Comparison of ENCODE assay signal across 14 cellular contexts in genomic region chr6:166556336-166556735, GRCh38. TPM values are rescaled to one million over a fixed set of nuclear protein-coding genes. Genes with fewer than 3 reads are reported as not detected.
A peak's percentile ranks its signal among the peaks of the same experiment; 100 is the strongest.
DNase-seq lines count a peak whose midpoint lies in the region; ATAC-seq, FAIRE-seq and TF ChIP-seq lines count a peak whose summit lies in the region.
"Had no signal": no experiment of that assay in that cellular context is flagged by ENCODE, and none has a peak within 500 bp of the region (broad histone marks: within the 10 kb centered on the region; RNA-seq: fewer than 3 reads in every experiment).

No MANE protein-coding gene starts in this region.

- H3K4me1 ChIP-seq in heart right ventricle (peaks cover 10 to 60% (median 50%) of the 10 kb centered on the region in 9 donors), endothelial cell of umbilical vein (ENCODE audit: control insufficient read depth, extremely low read depth, insufficient read depth, low read length) (peaks cover 27% of the 10 kb centered on the region), parathyroid adenoma (peaks cover 27% of the 10 kb centered on the region), urinary bladder (ENCODE audit: insufficient read depth) (peaks cover 4% of the 10 kb centered on the region)
- H3K4me1 ChIP-seq: testis had no signal

- no peak for TF ChIP-seq POLR2A in endothelial cell of umbilical vein (IDR thresholded peaks at IDR 0.05; ENCODE audit: low read depth, low read length)

- peak overlapping the region; percentile 38 for H3K4me2 ChIP-seq in endothelial cell of umbilical vein (ENCODE audit: insufficient read depth, low read length)
- H3K4me2 ChIP-seq in parathyroid adenoma (ENCODE audit: low read length): peak overlapping the region; percentile 43

- H3K9ac ChIP-seq in endothelial cell of umbilical vein (replicated peaks; ENCODE audit: extremely low read depth, insufficient read depth, low read length) (peak overlapping the region; percentile 57), parathyroid adenoma (no peak overlapping the region)

- intact Hi-C loops in heart right ventricle (cut with DNase I): loop anchor here in 6 of 10 donors (2.0 to 5.0 kb wide), 4 partner anchors 56 to 71 kb away; partner anchors contain the start of gene RPS6KA2 (in 5 of the 6)
- intact Hi-C loops in left cardiac atrium (cut with DNase I): loop anchor here (10.0 kb wide), 1 partner anchor 58 kb away; no protein-coding TSS in a partner anchor
- intact Hi-C loops in endothelial cell of umbilical vein (cut with micrococcal nuclease): loop anchor here (1.0 to 2.0 kb wide), 5 partner anchors 32 to 134 kb away; no protein-coding TSS in a partner anchor
- intact Hi-C loops in left colon (cut with DNase I, micrococcal nuclease): no loop called here

- DNase-seq in heart right ventricle: no peak
- no peak for DNase-seq in left cardiac atrium
- DNase-seq in endothelial cell of umbilical vein (ENCODE audit: low read depth, low spot score): no peak
- no peak for DNase-seq in H7
- no peak for DNase-seq in left colon
- DNase-seq: activated naive CD8-positive, alpha-beta T cell treated with anti-CD3 and anti-CD28 coated beads, Interleukin-2, amount 10 ng/mL, durations not matched to agents 7 days and 5 days; effector CD4-positive, alpha-beta T cell; NCI-H2081; OCI-M1; retina had no signal

- peak overlapping the region; percentile 25 to 87 (median 76) for H3K27ac ChIP-seq in heart right ventricle
- H3K27ac ChIP-seq in endothelial cell of umbilical vein (ENCODE audit: insufficient read depth, low read depth, low read length): peak overlapping the region; percentile 92
- H3K27ac ChIP-seq in parathyroid adenoma: peak overlapping the region; percentile 86
- H3K27ac ChIP-seq in urinary bladder (ENCODE audit: low read depth): peak overlapping the region; percentile 61

- dilution Hi-C loops in endothelial cell of umbilical vein (cut with MboI; ENCODE audit: extremely low pct_ligation_motif_present, low sequenced_read_pairs): no loop called here

- H3K4me3 ChIP-seq in heart right ventricle: no peak overlapping the region
- H3K4me3 ChIP-seq in endothelial cell of umbilical vein (replicated peaks in 1 of 3; ENCODE audit: insufficient read depth in 1 of 3, low read depth in 1 of 3, low read length in 3 of 3): no peak overlapping the region
- no peak overlapping the region for H3K4me3 ChIP-seq in parathyroid adenoma (ENCODE audit: low read depth, low read length)
- H3K4me3 ChIP-seq in urinary bladder (ENCODE audit: low read depth, low read length): no peak overlapping the region
- H3K4me3 ChIP-seq in H7 (ENCODE audit: insufficient read depth, low read depth, low read length): no peak overlapping the region
- H3K4me3 ChIP-seq: testis had no signal

- H3K79me2 ChIP-seq in endothelial cell of umbilical vein (ENCODE audit: control insufficient read depth, insufficient read depth, low read length) (peaks cover 10% of the 10 kb centered on the region), parathyroid adenoma (peaks cover 37% of the 10 kb centered on the region)

- H3K9me3 ChIP-seq in heart right ventricle (peaks cover 0 to 19% (median 7%) of the 10 kb centered on the region in 11 donors), endothelial cell of umbilical vein (replicated peaks; ENCODE audit: control insufficient read depth, insufficient read depth, low read length) (no peaks in the 10 kb centered on the region), parathyroid adenoma (ENCODE audit: control insufficient read depth, low read length) (no peaks in the 10 kb centered on the region)
- H3K9me3 ChIP-seq: testis had no signal

- no peaks in the 10 kb centered on the region for H3K27me3 ChIP-seq in heart right ventricle
- H3K27me3 ChIP-seq in endothelial cell of umbilical vein (ENCODE audit: control insufficient read depth in 2 of 2, insufficient read depth in 2 of 2, low read length in 2 of 2): no peaks in the 10 kb centered on the region
- no peaks in the 10 kb centered on the region for H3K27me3 ChIP-seq in parathyroid adenoma (ENCODE audit: control insufficient read depth, insufficient read depth, low read length)
- no peaks in the 10 kb centered on the region for H3K27me3 ChIP-seq in H7 (ENCODE audit: control insufficient read depth, insufficient read depth, low read length)
- H3K27me3 ChIP-seq: testis had no signal

- FAIRE-seq in endothelial cell of umbilical vein (lab: Jason Lieb, UNC): no peak

- H3K9me1 ChIP-seq in endothelial cell of umbilical vein (replicated peaks; ENCODE audit: control insufficient read depth, extremely low read depth, insufficient read depth, low read length): no peaks in the 10 kb centered on the region

- TSS peak; percentile 57 for BruUV-seq in endothelial cell of umbilical vein (replicated peaks; lab: Mats Ljungman, UMichigan)

- ATAC-seq in heart right ventricle (no peak), left cardiac atrium (no peak), left colon (no peak), HG03432 (IDR thresholded peaks at IDR 0.05; ENCODE audit: unreplicated experiment) (no peak)

- CTCF ChIA-PET in endothelial cell of umbilical vein (lab: Charles Lee): interaction anchor here (1.0 to 2.0 kb wide), 10 partner anchors 11 to 219 kb away, joined by 3 to 9 read pairs (median 5); partner anchors contain the start of gene RPS6KA2

- H2AFZ ChIP-seq in endothelial cell of umbilical vein (ENCODE audit: low read depth, low read length): no peak overlapping the region
- H2AFZ ChIP-seq in parathyroid adenoma: no peak overlapping the region

- H3K36me3 ChIP-seq in heart right ventricle: no peaks in the 10 kb centered on the region
- no peaks in the 10 kb centered on the region for H3K36me3 ChIP-seq in endothelial cell of umbilical vein (ENCODE audit: control insufficient read depth in 2 of 2, extremely low read depth in 1 of 2, insufficient read depth in 2 of 2, low read length in 2 of 2)
- H3K36me3 ChIP-seq in parathyroid adenoma (ENCODE audit: control insufficient read depth, insufficient read depth, low read length): no peaks in the 10 kb centered on the region
- no peaks in the 10 kb centered on the region for H3K36me3 ChIP-seq in urinary bladder (ENCODE audit: insufficient read depth)
- no peaks in the 10 kb centered on the region for H3K36me3 ChIP-seq in H7 (replicated peaks; ENCODE audit: control insufficient read depth, insufficient read depth, low read length)

- POLR2A ChIA-PET in endothelial cell of umbilical vein (lab: Charles Lee): interaction anchor here (0.8 to 1.5 kb wide), 3 partner anchors 68 to 84 kb away, joined by 3 to 6 read pairs (median 4); partner anchors contain the start of gene RPS6KA2

- TF ChIP-seq CTCF in heart right ventricle (IDR thresholded peaks at IDR 0.05) (no peak), endothelial cell of umbilical vein (IDR thresholded peaks at IDR 0.05; ENCODE audit: extremely low read depth in 1 of 2, insufficient read depth in 1 of 2, low read depth in 1 of 2, low read length in 2 of 2) (no peak), parathyroid adenoma (IDR thresholded peaks at IDR 0.05) (no peak)

- H4K20me1 ChIP-seq in endothelial cell of umbilical vein (replicated peaks; ENCODE audit: control insufficient read depth, extremely low read depth, insufficient read depth, low read length): no peaks in the 10 kb centered on the region

TF ChIP-seq in endothelial cell of umbilical vein, 7 proteins besides CTCF, POLR2A, EP300 and RAD21:
- TF ChIP-seq MYC (IDR thresholded peaks at IDR 0.05; ENCODE audit: low read depth, low read length) (no peak), FOS (IDR thresholded peaks at IDR 0.05; ENCODE audit: borderline replicate concordance, insufficient read depth, low read length) (no peak), JUN (IDR thresholded peaks at IDR 0.05; ENCODE audit: borderline replicate concordance, insufficient read depth, insufficient read length, low read depth) (no peak), POLR2AphosphoS5 (IDR thresholded peaks at IDR 0.05; ENCODE audit: insufficient read depth, low read depth, low read length) (no peak), GATA2 (IDR thresholded peaks at IDR 0.05; ENCODE audit: insufficient read depth, insufficient read length, low read depth, low read length) (no peak), EZH2 (IDR thresholded peaks at IDR 0.05; ENCODE audit: borderline replicate concordance, low read depth, low read length, severe bottlenecking) (no peak)
- TF ChIP-seq, protein P1, sequence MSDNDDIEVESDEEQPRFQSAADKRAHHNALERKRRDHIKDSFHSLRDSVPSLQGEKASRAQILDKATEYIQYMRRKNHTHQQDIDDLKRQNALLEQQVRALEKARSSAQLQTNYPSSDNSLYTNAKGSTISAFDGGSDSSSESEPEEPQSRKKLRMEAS (IDR thresholded peaks at IDR 0.05; ENCODE audit: insufficient read depth, insufficient read length): no peak
TF ChIP-seq in endothelial cell of umbilical vein: peak in this region for 0.

RNA-seq across cellular contexts. Expression of gene RAMACL, which starts 30.1 kb away (rescaled TPM):
- total RNA-seq in heart right ventricle (1 to 10 TPM in 4 of 10 donors, under 1 TPM in 6; 0.25 to 2.4 (median 0.74) TPM), left cardiac atrium (1 to 10 TPM in 1 of 2 donors, under 1 TPM in 1; 0.71 to 1.6 TPM), endothelial cell of umbilical vein (4.0 and 5.3 TPM in 2 replicates), urinary bladder (6.0 TPM), left colon (1 to 10 TPM in 1 of 2 donors, under 1 TPM in 1; 0.81 to 1.1 TPM)
- polyA plus RNA-seq in heart right ventricle (under 1 TPM; 0.20 to 0.29 TPM), endothelial cell of umbilical vein (0.17 and 0.25 TPM in 2 replicates), urinary bladder (0.37 TPM)
- polyA plus RNA-seq in endothelial cell of umbilical vein (2011; cell fraction: cytosol; rRNA removed): 0.14 and 0.17 TPM in 2 replicates
- 3.7 and 4.7 TPM in 2 replicates for polyA plus RNA-seq in endothelial cell of umbilical vein (2011; cell fraction: nucleus; rRNA removed)
- 0.40 and 0.90 TPM in 2 replicates for polyA plus RNA-seq in endothelial cell of umbilical vein (2012)
- 9.8 and 10.3 TPM in 2 replicates for polyA minus RNA-seq in endothelial cell of umbilical vein
- polyA minus RNA-seq in endothelial cell of umbilical vein (2011; cell fraction: cytosol; rRNA and poly(A)+ RNA removed): 1.8 TPM
- polyA minus RNA-seq in endothelial cell of umbilical vein (2011; cell fraction: nucleus; rRNA and poly(A)+ RNA removed): 22.9 and 26.7 TPM in 2 replicates
- 0.18 TPM in 1 of 2 replicates, not detected in the other for total RNA-seq in H7 (2014; rRNA removed; shearing (Covaris generic))

Comparison
In these comparisons a context has a peak if more than half of its experiments do, and no peak if none do; other contexts are left out.
1. intact Hi-C loops: an anchor here in heart right ventricle (2.0 to 5.0 kb wide), left cardiac atrium (10.0 kb wide) and endothelial cell of umbilical vein (1.0 to 2.0 kb wide); none called in left colon.